9 cellular contexts compared by ENCODE assay signal in genomic region chr10:70379581-70380176, GRCh38. TPM values are rescaled to one million over a fixed set of nuclear protein-coding genes. Genes with fewer than 3 reads are reported as not detected.
DNase-seq lines count a peak whose midpoint lies in the region; ATAC-seq, FAIRE-seq and TF ChIP-seq lines count a peak whose summit lies in the region.
"Had no signal": no experiment of that assay in that cellular context is flagged by ENCODE, and none has a peak within 500 bp of the region (broad histone marks: within the 10 kb centered on the region; RNA-seq: fewer than 3 reads in every experiment).

No MANE protein-coding gene starts in this region.

- H3K4me3 ChIP-seq in A549, result no peak overlapping the region
- no peak overlapping the region for H3K4me3 ChIP-seq in hepatocyte

- ATAC-seq in A549 (no peak), GM19455 (IDR thresholded peaks at IDR 0.05; ENCODE audit: unreplicated experiment) (no peak)

- no peaks in the 10 kb centered on the region for H3K9me2 ChIP-seq in hepatocyte (replicated peaks; ENCODE audit: insufficient read depth)

- no peak for FAIRE-seq in A549 (lab: Jason Lieb, UNC)

- TF ChIP-seq POLR2A in A549 (IDR thresholded peaks at IDR 0.05; ENCODE audit: low read length), result no peak

- CTCF ChIA-PET in A549 (lab: Yijun Ruan, JAX), result interaction anchor here (0.7 to 24.7 kb wide), 7 partner anchors 8 to 156 kb away, joined by 3 to 554 read pairs (median 5); partner anchors contain the start of genes EIF4EBP2 and PPA1

- DNase-seq in A549 (ENCODE audit: low read depth in 1 of 2, low spot score in 1 of 2), result peak in 1 of 2 experiments; percentile 50
- DNase-seq in GM10266 (ENCODE audit: extremely low spot score), result peak; percentile 43
- DNase-seq in RKO (ENCODE audit: low spot score), result peak; percentile 26
- no peak for DNase-seq in hepatocyte (ENCODE audit: low spot score)
- DNase-seq in NCI-H2107 treated with DMSO at 0.1 percent for 48 hours (lab: John Stamatoyannopoulos, UW; ENCODE audit: unreplicated experiment), result no peak
- no peak for DNase-seq in stimulated activated naive CD4-positive, alpha-beta T cell (lab: John Stamatoyannopoulos, UW)
- DNase-seq in NCI-H226, result no peak
- DNase-seq: activated CD4-positive, alpha-beta T cell treated with anti-CD3 and anti-CD28 coated beads, Interleukin-2, amount 10 ng/mL, durations not matched to agents 7 days and 5 days had no signal

- H3K9me3 ChIP-seq in A549 (no peaks in the 10 kb centered on the region), hepatocyte (ENCODE audit: low read depth) (no peaks in the 10 kb centered on the region)

- H3K4me2 ChIP-seq in A549 (no peak overlapping the region), hepatocyte (no peak overlapping the region)

- WGBS in A549 (ENCODE audit: missing lambda C conversion rate), result 94% methylated on average over 14 of the region's 14 CpGs
- 83% methylated on average over 14 of the region's 14 CpGs for WGBS in hepatocyte (ENCODE audit: low lambda C conversion rate, missing lambda C conversion rate)

- POLR2A ChIA-PET in A549 (lab: Yijun Ruan, JAX), result interaction anchor here (1.2 to 1.5 kb wide), 2 partner anchors 24 to 209 kb away, joined by 4 to 5 read pairs; partner anchors contain the start of genes EIF4EBP2 and SAR1A

- TF ChIP-seq RAD21 in A549 (conservative IDR thresholded peaks at IDR 0.05 in 1 of 2, IDR thresholded peaks at IDR 0.05 in 1 of 2), result peak in 1 of 2 experiments; percentile 42; a peak in 2 of 5 replicates

- peak overlapping the region in 1 of 2 experiments; percentile 78; a peak in 1 of 6 replicates for H3K27ac ChIP-seq in A549
- H3K27ac ChIP-seq in hepatocyte, result no peak overlapping the region

- H4K20me1 ChIP-seq in hepatocyte (ENCODE audit: insufficient read depth, poor library complexity, severe bottlenecking), result no peaks in the 10 kb centered on the region

- H3K4me1 ChIP-seq in A549 (peaks cover 33% of the 10 kb centered on the region), hepatocyte (ENCODE audit: insufficient read depth) (peaks cover 12% of the 10 kb centered on the region)

- no peak for TF ChIP-seq EP300 in A549 (IDR thresholded peaks at IDR 0.05)

- H3K27me3 ChIP-seq in hepatocyte, result peaks cover 7% of the 10 kb centered on the region

- H3K79me2 ChIP-seq in hepatocyte, result no peaks in the 10 kb centered on the region

- H3K36me3 ChIP-seq in hepatocyte (replicated peaks; ENCODE audit: insufficient read depth, low read depth), result no peaks in the 10 kb centered on the region

- TF ChIP-seq CTCF in A549 (IDR thresholded peaks at IDR 0.05) (peak; percentile 32; the same call in 2 of the 3 replicates), GM10266 (IDR thresholded peaks at IDR 0.05; ENCODE audit: control insufficient read depth, insufficient read depth, low read depth, missing control alignments) (peak; percentile 25), hepatocyte (IDR thresholded peaks at IDR 0.05; ENCODE audit: poor library complexity) (peak; percentile 41)

- no peak overlapping the region for H2AFZ ChIP-seq in hepatocyte

TF ChIP-seq in A549, 52 proteins besides CTCF, POLR2A, EP300 and RAD21:
- TF ChIP-seq NFE2L2 (conservative IDR thresholded peaks at IDR 0.05; ENCODE audit: low read length), result no peak
- TF ChIP-seq PHF8 (IDR thresholded peaks at IDR 0.05; ENCODE audit: borderline replicate concordance, low read depth), result no peak
- TF ChIP-seq SMC3 (IDR thresholded peaks at IDR 0.05), result no peak
- TF ChIP-seq ZC3H11A (IDR thresholded peaks at IDR 0.05), result no peak
- TF ChIP-seq ATOH8 (CRISPR knock-in tag; IDR thresholded peaks at IDR 0.05; ENCODE audit: low read depth), result no peak
- TF ChIP-seq HOXB13 (CRISPR knock-in tag; IDR thresholded peaks at IDR 0.05; ENCODE audit: low read depth), result no peak
- TF ChIP-seq CBX8 (IDR thresholded peaks at IDR 0.05), result no peak
- no peak for TF ChIP-seq ESRRA (IDR thresholded peaks at IDR 0.05; ENCODE audit: borderline replicate concordance, low read length)
- no peak for TF ChIP-seq JUN (IDR thresholded peaks at IDR 0.05)
- TF ChIP-seq CEBPB (IDR thresholded peaks at IDR 0.05), result no peak
- no peak for TF ChIP-seq BHLHE40 (IDR thresholded peaks at IDR 0.05; ENCODE audit: low read depth, low read length)
- TF ChIP-seq HOXA7 (CRISPR knock-in tag; IDR thresholded peaks at IDR 0.05), result no peak
- TF ChIP-seq FOSB (CRISPR knock-in tag; IDR thresholded peaks at IDR 0.05), result no peak
- no peak for TF ChIP-seq PBX3 (IDR thresholded peaks at IDR 0.05)
- no peak for TF ChIP-seq HES2 (IDR thresholded peaks at IDR 0.05)
- no peak for TF ChIP-seq FOXS1 (CRISPR knock-in tag; IDR thresholded peaks at IDR 0.05)

RNA-seq across cellular contexts. Expression of gene LRRC20, which starts 2.7 kb away (rescaled TPM):
- polyA plus RNA-seq in A549 (2011; rRNA removed) (16.5 and 19.6 TPM in 2 replicates), A549 (2017; fragmentation: RNase III; extraction: RNeasy Plus Mini Kit Qiagen cat#74134 plus additional on column Dnase treatment) (19.0 to 22.1 TPM (median 20.7 TPM) in 3 replicates), hepatocyte (3.0 and 4.0 TPM in 2 replicates)
- polyA plus RNA-seq in A549 (2012; cell fraction: cytosol; rRNA removed), result 41.6 and 54.1 TPM in 2 replicates
- polyA plus RNA-seq in A549 (2012; cell fraction: nucleus; rRNA removed), result 53.3 and 53.9 TPM in 2 replicates
- polyA minus RNA-seq in A549 (2011; rRNA and poly(A)+ RNA removed), result 14.3 and 18.8 TPM in 2 replicates
- 7.2 and 8.2 TPM in 2 replicates for total RNA-seq in hepatocyte

RNA-seq across cellular contexts. Expression of gene EIF4EBP2, which starts 24.3 kb away (rescaled TPM):
- polyA plus RNA-seq in A549 (2011; rRNA removed) (15.4 and 17.7 TPM in 2 replicates), A549 (2017; fragmentation: RNase III; extraction: RNeasy Plus Mini Kit Qiagen cat#74134 plus additional on column Dnase treatment) (12.2 to 13.0 TPM (median 12.2 TPM) in 3 replicates), hepatocyte (37.4 and 43.1 TPM in 2 replicates)
- polyA plus RNA-seq in A549 (2012; cell fraction: cytosol; rRNA removed), result 3.5 and 4.7 TPM in 2 replicates
- 2.0 and 3.7 TPM in 2 replicates for polyA plus RNA-seq in A549 (2012; cell fraction: nucleus; rRNA removed)
- 19.4 and 19.8 TPM in 2 replicates for polyA minus RNA-seq in A549 (2011; rRNA and poly(A)+ RNA removed)
- 75.1 and 77.1 TPM in 2 replicates for total RNA-seq in hepatocyte

Comparison
In these comparisons a context has a peak if more than half of its experiments do, and no peak if none do; other contexts are left out.
1. DNase-seq: peak in GM10266 (single experiment) and RKO (single experiment); none in hepatocyte (single experiment), NCI-H2107 treated with DMSO at 0.1 percent for 48 hours (single experiment), stimulated activated naive CD4-positive, alpha-beta T cell (0 of 6) and NCI-H226 (single experiment).
2. Peak in every context shown above with its lines, with median percentiles within 50 percentile points of each other: CTCF ChIP-seq.